ENCODE assay signal across 12 cellular contexts in genomic region chr14:96077983-96078686, GRCh38. TPM values are rescaled to one million over a fixed set of nuclear protein-coding genes. Genes with fewer than 3 reads are reported as not detected.
DNase-seq lines count a peak whose midpoint lies in the region; ATAC-seq and TF ChIP-seq lines count a peak whose summit lies in the region.
"Had no signal": no experiment of that assay in that cellular context is flagged by ENCODE, and none has a peak within 500 bp of the region (broad histone marks: within the 10 kb centered on the region; RNA-seq: fewer than 3 reads in every experiment).

No MANE protein-coding gene starts in this region.

- H3K36me3 Mint-ChIP-seq in chondrocyte (ENCODE audit: low read depth) = peaks cover 11% of the 10 kb centered on the region
- H3K36me3 Mint-ChIP-seq: activated naive CD8-positive, alpha-beta T cell treated with anti-CD3 and anti-CD28 coated beads, Interleukin-2, amount 10 ng/mL, durations not matched to agents 7 days and 5 days; immature natural killer cell had no signal

- no peak overlapping the region for H3K4me3 Mint-ChIP-seq in chondrocyte (ENCODE audit: unreplicated experiment)
- H3K4me3 Mint-ChIP-seq: activated CD4-positive, alpha-beta memory T cell treated with anti-CD3 and anti-CD28 coated beads, Interleukin-2, amount 10 ng/mL, durations not matched to agents 7 days and 5 days; activated naive CD8-positive, alpha-beta T cell treated with anti-CD3 and anti-CD28 coated beads, Interleukin-2, amount 10 ng/mL, durations not matched to agents 7 days and 5 days; CD4-positive, alpha-beta T cell; immature natural killer cell had no signal

- DNase-seq in NCI-H2171 (lab: John Stamatoyannopoulos, UW) = peak; percentile 52
- peak; percentile 59 for DNase-seq in chondrocyte (ENCODE audit: low spot score)
- peak; percentile 21 for DNase-seq in sciatic nerve (ENCODE audit: low spot score)
- no peak for DNase-seq in A172 (ENCODE audit: low spot score)
- no peak for DNase-seq in central memory CD4-positive, alpha-beta T cell
- DNase-seq in NCI-H1092 treated with DMSO at 0.1 percent for 48 hours (lab: John Stamatoyannopoulos, UW) = no peak
- DNase-seq: activated CD4-positive, alpha-beta memory T cell treated with anti-CD3 and anti-CD28 coated beads, Interleukin-2, amount 10 ng/mL, durations not matched to agents 7 days and 5 days; CD4-positive, alpha-beta T cell; cortex of kidney; immature natural killer cell had no signal

- H3K27ac Mint-ChIP-seq in chondrocyte (ENCODE audit: unreplicated experiment) = no peak overlapping the region
- H3K27ac Mint-ChIP-seq: activated CD4-positive, alpha-beta memory T cell treated with anti-CD3 and anti-CD28 coated beads, Interleukin-2, amount 10 ng/mL, durations not matched to agents 7 days and 5 days; activated naive CD8-positive, alpha-beta T cell treated with anti-CD3 and anti-CD28 coated beads, Interleukin-2, amount 10 ng/mL, durations not matched to agents 7 days and 5 days; CD4-positive, alpha-beta T cell; immature natural killer cell had no signal

- peaks cover 7% of the 10 kb centered on the region for H3K9me3 Mint-ChIP-seq in chondrocyte (ENCODE audit: low read depth)
- H3K9me3 Mint-ChIP-seq: activated CD4-positive, alpha-beta memory T cell treated with anti-CD3 and anti-CD28 coated beads, Interleukin-2, amount 10 ng/mL, durations not matched to agents 7 days and 5 days; activated naive CD8-positive, alpha-beta T cell treated with anti-CD3 and anti-CD28 coated beads, Interleukin-2, amount 10 ng/mL, durations not matched to agents 7 days and 5 days; immature natural killer cell had no signal

- intact Hi-C loops in sciatic nerve (cut with DNase I) = no loop called here

- peaks cover under 1% of the 10 kb centered on the region for H3K4me1 Mint-ChIP-seq in chondrocyte (ENCODE audit: low read depth)
- H3K4me1 Mint-ChIP-seq: activated CD4-positive, alpha-beta memory T cell treated with anti-CD3 and anti-CD28 coated beads, Interleukin-2, amount 10 ng/mL, durations not matched to agents 7 days and 5 days; activated naive CD8-positive, alpha-beta T cell treated with anti-CD3 and anti-CD28 coated beads, Interleukin-2, amount 10 ng/mL, durations not matched to agents 7 days and 5 days; immature natural killer cell had no signal

- no peaks in the 10 kb centered on the region for H3K27me3 Mint-ChIP-seq in chondrocyte (ENCODE audit: low read depth)

- no peak for TF ChIP-seq CTCF in chondrocyte (IDR thresholded peaks at IDR 0.05)

- peak; percentile 73 for ATAC-seq in GM18868 (IDR thresholded peaks at IDR 0.05; ENCODE audit: unreplicated experiment)
- ATAC-seq in sciatic nerve = no peak

RNA-seq across cellular contexts. Expression of gene C14orf132, which starts 39.0 kb away (rescaled TPM):
- total RNA-seq in chondrocyte (33.0 to 99.3 TPM (median 33.2 TPM) in 3 replicates), sciatic nerve (18.7 TPM)
- total RNA-seq in A172 (2014; rRNA removed; shearing (Covaris generic)) = 7.6 and 9.5 TPM in 2 replicates

Comparison
In these comparisons a context has a peak if more than half of its experiments do, and no peak if none do; other contexts are left out.
1. DNase-seq: peak in NCI-H2171 (single experiment), chondrocyte (single experiment) and sciatic nerve (single experiment); none in A172 (single experiment), central memory CD4-positive, alpha-beta T cell (single experiment) and NCI-H1092 treated with DMSO at 0.1 percent for 48 hours (single experiment).